In the genomic region with DNA sequence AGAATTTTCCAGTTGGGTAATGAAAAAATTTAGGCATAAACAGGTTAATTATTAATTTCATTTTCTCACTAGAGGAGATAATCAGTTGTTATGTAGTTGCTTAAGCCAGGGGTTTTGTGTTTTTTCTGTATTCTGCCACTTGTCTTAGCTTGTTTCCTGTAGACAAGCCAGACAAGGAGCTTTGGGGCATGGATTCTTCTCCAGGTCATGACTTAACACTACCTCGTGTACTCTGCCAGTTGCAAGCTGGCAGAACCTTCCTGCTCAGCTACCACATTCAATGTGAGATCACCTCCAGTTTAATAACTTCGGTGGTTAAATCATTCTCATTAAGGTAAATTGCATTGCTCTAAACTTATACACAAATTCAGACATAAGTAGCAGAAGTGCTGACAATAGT, we compare ENCODE assay signal across 9 cellular contexts. TPM values are rescaled to one million over a fixed set of nuclear protein-coding genes. Genes with fewer than 3 reads are reported as not detected.
DNase-seq lines count a peak whose midpoint lies in the region; ATAC-seq and TF ChIP-seq lines count a peak whose summit lies in the region.
"Had no signal": no experiment of that assay in that cellular context is flagged by ENCODE, and none has a peak within 500 bp of the region (broad histone marks: within the 10 kb centered on the region; RNA-seq: fewer than 3 reads in every experiment).

No MANE protein-coding gene starts in this region.

- H3K4me1 ChIP-seq in foreskin keratinocyte (no peaks in the 10 kb centered on the region), upper lobe of right lung (peaks cover 17% of the 10 kb centered on the region)

- TF ChIP-seq CTCF in WI38 (IDR thresholded peaks at IDR 0.05; ENCODE audit: low read depth, low read length), result no peak
- TF ChIP-seq CTCF in foreskin keratinocyte (conservative IDR thresholded peaks at IDR 0.05), result no peak
- TF ChIP-seq CTCF in upper lobe of right lung (IDR thresholded peaks at IDR 0.05), result no peak

- intact Hi-C loops in activated CD4-positive, alpha-beta T cell treated with anti-CD3 and anti-CD28 coated beads, Interleukin-2, amount 10 ng/mL, durations not matched to agents 24 days and 14 days (cut with micrococcal nuclease), result loop anchor here (1.0 to 2.0 kb wide), 4 partner anchors 26 to 395 kb away; a partner anchor contains a TSS
- intact Hi-C loops in upper lobe of right lung (cut with DNase I), result no loop called here

- H3K4me3 ChIP-seq in WI38 (ENCODE audit: low read depth, low read length) (peak overlapping the region; percentile 87), upper lobe of right lung (no peak overlapping the region)

- no peaks in the 10 kb centered on the region for H3K27me3 ChIP-seq in foreskin keratinocyte
- H3K27me3 ChIP-seq in upper lobe of right lung, result no peaks in the 10 kb centered on the region
- H3K27me3 ChIP-seq: esophagus muscularis mucosa had no signal

- peak overlapping the region; percentile 87 for H3K4me3 Mint-ChIP-seq in activated CD4-positive, alpha-beta T cell treated with anti-CD3 and anti-CD28 coated beads, Interleukin-2, amount 10 ng/mL, durations not matched to agents 24 days and 14 days
- peak overlapping the region; percentile 79 for H3K4me3 Mint-ChIP-seq in stimulated activated effector memory CD8-positive, alpha-beta T cell treated with anti-CD3 and anti-CD28 coated beads, Interleukin-12 subunit alpha, Interleukin-12 subunit beta, amount 100 ng/mL, for 72 hours

- peaks cover 3% of the 10 kb centered on the region for H3K27me3 Mint-ChIP-seq in activated CD4-positive, alpha-beta T cell treated with anti-CD3 and anti-CD28 coated beads, Interleukin-2, amount 10 ng/mL, durations not matched to agents 24 days and 14 days

- no peaks in the 10 kb centered on the region for H3K36me3 ChIP-seq in upper lobe of right lung

- H3K27ac ChIP-seq in foreskin keratinocyte (peak overlapping the region; percentile 3), upper lobe of right lung (no peak overlapping the region)

- peaks cover 45% of the 10 kb centered on the region for H3K4me1 Mint-ChIP-seq in activated CD4-positive, alpha-beta T cell treated with anti-CD3 and anti-CD28 coated beads, Interleukin-2, amount 10 ng/mL, durations not matched to agents 24 days and 14 days
- H3K4me1 Mint-ChIP-seq in stimulated activated effector memory CD8-positive, alpha-beta T cell treated with anti-CD3 and anti-CD28 coated beads, Interleukin-12 subunit alpha, Interleukin-12 subunit beta, amount 100 ng/mL, for 72 hours, result peaks cover 48% of the 10 kb centered on the region

- H3K9me3 Mint-ChIP-seq in activated CD4-positive, alpha-beta T cell treated with anti-CD3 and anti-CD28 coated beads, Interleukin-2, amount 10 ng/mL, durations not matched to agents 24 days and 14 days, result no peaks in the 10 kb centered on the region
- no peaks in the 10 kb centered on the region for H3K9me3 Mint-ChIP-seq in stimulated activated effector memory CD8-positive, alpha-beta T cell treated with anti-CD3 and anti-CD28 coated beads, Interleukin-12 subunit alpha, Interleukin-12 subunit beta, amount 100 ng/mL, for 72 hours

- no peaks in the 10 kb centered on the region for H3K9me3 ChIP-seq in upper lobe of right lung
- H3K9me3 ChIP-seq: esophagus muscularis mucosa had no signal

- no peak for ATAC-seq in foreskin keratinocyte
- ATAC-seq in stimulated activated effector memory CD8-positive, alpha-beta T cell treated with anti-CD3 and anti-CD28 coated beads, Interleukin-12 subunit alpha, Interleukin-12 subunit beta, amount 100 ng/mL, for 72 hours, result no peak
- no peak for ATAC-seq in GM18868 (IDR thresholded peaks at IDR 0.05; ENCODE audit: unreplicated experiment)
- ATAC-seq in upper lobe of right lung, result no peak

- DNase-seq in activated CD4-positive, alpha-beta T cell treated with anti-CD3 and anti-CD28 coated beads, Interleukin-2, amount 10 ng/mL, durations not matched to agents 24 days and 14 days, result no peak
- DNase-seq in activated CD4-positive, alpha-beta T cell treated with anti-CD3 and anti-CD28 coated beads for 1 hour, result no peak
- DNase-seq in foreskin keratinocyte, result peak in 1 of 2 donors; percentile 75
- no peak for DNase-seq in stimulated activated effector memory CD8-positive, alpha-beta T cell treated with anti-CD3 and anti-CD28 coated beads, Interleukin-12 subunit alpha, Interleukin-12 subunit beta, amount 100 ng/mL, for 72 hours (ENCODE audit: low spot score in 2 of 2)
- no peak for DNase-seq in NCI-H510A (lab: John Stamatoyannopoulos, UW)
- DNase-seq in upper lobe of right lung, result no peak

- H3K27ac Mint-ChIP-seq in activated CD4-positive, alpha-beta T cell treated with anti-CD3 and anti-CD28 coated beads, Interleukin-2, amount 10 ng/mL, durations not matched to agents 24 days and 14 days, result peak overlapping the region; percentile 96
- peak overlapping the region; percentile 81 for H3K27ac Mint-ChIP-seq in stimulated activated effector memory CD8-positive, alpha-beta T cell treated with anti-CD3 and anti-CD28 coated beads, Interleukin-12 subunit alpha, Interleukin-12 subunit beta, amount 100 ng/mL, for 72 hours

- peaks cover 21% of the 10 kb centered on the region for H3K36me3 Mint-ChIP-seq in activated CD4-positive, alpha-beta T cell treated with anti-CD3 and anti-CD28 coated beads, Interleukin-2, amount 10 ng/mL, durations not matched to agents 24 days and 14 days (ENCODE audit: low read depth)
- peaks cover 46% of the 10 kb centered on the region for H3K36me3 Mint-ChIP-seq in stimulated activated effector memory CD8-positive, alpha-beta T cell treated with anti-CD3 and anti-CD28 coated beads, Interleukin-12 subunit alpha, Interleukin-12 subunit beta, amount 100 ng/mL, for 72 hours

RNA-seq across cellular contexts. Expression of a gene that starts 1.8 kb away (rescaled TPM):
- 59.2 and 63.1 TPM in 2 replicates for total RNA-seq in activated CD4-positive, alpha-beta T cell treated with anti-CD3 and anti-CD28 coated beads, Interleukin-2, amount 10 ng/mL, durations not matched to agents 24 days and 14 days
- total RNA-seq in foreskin keratinocyte, result 65.4 and 68.9 TPM in 2 replicates
- 84.0 and 86.5 TPM in 2 replicates for polyA plus RNA-seq in foreskin keratinocyte
- 40.2 TPM for total RNA-seq in upper lobe of right lung

RNA-seq across cellular contexts. Expression of a gene that starts 23.0 kb away (rescaled TPM):
- 283 and 290 TPM in 2 replicates for total RNA-seq in activated CD4-positive, alpha-beta T cell treated with anti-CD3 and anti-CD28 coated beads, Interleukin-2, amount 10 ng/mL, durations not matched to agents 24 days and 14 days
- 0.04 and 0.10 TPM in 2 replicates for total RNA-seq in foreskin keratinocyte
- polyA plus RNA-seq in foreskin keratinocyte, result 0.08 TPM in 1 of 2 replicates, not detected in the other
- total RNA-seq in upper lobe of right lung, result 21.0 TPM

Comparison
In these comparisons a context has a peak if more than half of its experiments do, and no peak if none do; other contexts are left out.
1. RNA of a gene that starts 23.0 kb away (total RNA-seq): 283 to 290 TPM in activated CD4-positive, alpha-beta T cell treated with anti-CD3 and anti-CD28 coated beads, Interleukin-2, amount 10 ng/mL, durations not matched to agents 24 days and 14 days and 21.0 TPM in upper lobe of right lung (single experiment); 0.04 to 0.10 TPM in foreskin keratinocyte; every median in the first group is over 10 times any median in the second.